In genomic region chr16:57486858-57487834, GRCh38 we compare ENCODE assay signal across 9 cellular contexts. TPM values are rescaled to one million over a fixed set of nuclear protein-coding genes. Genes with fewer than 3 reads are reported as not detected.
DNase-seq lines count a peak whose midpoint lies in the region; ATAC-seq and TF ChIP-seq lines count a peak whose summit lies in the region.
"Had no signal": no experiment of that assay in that cellular context is flagged by ENCODE, and none has a peak within 500 bp of the region (broad histone marks: within the 10 kb centered on the region; RNA-seq: fewer than 3 reads in every experiment).

No MANE protein-coding gene starts in this region.

- peaks cover 18% of the 10 kb centered on the region for H3K4me1 Mint-ChIP-seq in neural crest cell

- no peaks in the 10 kb centered on the region for H3K36me3 ChIP-seq in BJ (ENCODE audit: control insufficient read depth, insufficient read depth, low read length)
- H3K36me3 ChIP-seq in IMR-90 (ENCODE audit: control insufficient read depth, insufficient read depth, low read length) = no peaks in the 10 kb centered on the region

- POLR2A ChIA-PET in BJ (lab: Charles Lee) (no interaction called here), IMR-90 (lab: Charles Lee; ENCODE audit: unreplicated experiment) (no interaction called here)

- H3K9me3 ChIP-seq in IMR-90 (ENCODE audit: control insufficient read depth, insufficient read depth, low read length) = no peaks in the 10 kb centered on the region

- H3K27me3 ChIP-seq in BJ (ENCODE audit: control insufficient read depth, insufficient read depth, low read length) = no peaks in the 10 kb centered on the region
- H3K27me3 ChIP-seq in IMR-90 (ENCODE audit: control insufficient read depth, insufficient read depth, low read length) = peaks cover 5% of the 10 kb centered on the region

- H4K91ac ChIP-seq in IMR-90 (ENCODE audit: insufficient read depth, low read depth, low read length) = peak overlapping the region; percentile 20

- H2BK5ac ChIP-seq in IMR-90 (ENCODE audit: low read depth, low read length, poor library complexity, severe bottlenecking) = no peak overlapping the region

- peak overlapping the region; percentile 83 to 96; a peak in 3 of 4 replicates for H4K8ac ChIP-seq in IMR-90 (ENCODE audit: low read depth in 2 of 2, low read length in 2 of 2)

- no peak overlapping the region; the same call in 1 of the 2 replicates for H2BK20ac ChIP-seq in IMR-90 (ENCODE audit: low read depth, low read length)

- in situ Hi-C loops in IMR-90 (cut with MboI; ENCODE audit: low sequenced_read_pairs) (no loop called here), ACHN (cut with HindIII; ENCODE audit: low pct_ligation_motif_present, low pct_unique_long_range_greater_than_20kb, low sequenced_read_pairs) (no loop called here)

- 0 out of 2 replicates have a peak overlapping the region, but pooled peaks have one; percentile 13 for H3K9ac ChIP-seq in IMR-90 (ENCODE audit: low read depth, low read length)

- H3K4me1 ChIP-seq in IMR-90 (ENCODE audit: control insufficient read depth, insufficient read depth, low read length) = peaks cover 4% of the 10 kb centered on the region; the same call in 1 of the 2 replicates

- BruUV-seq in IMR-90 (replicated peaks; lab: Mats Ljungman, UMichigan) = no TSS peak

- H3K9me1 ChIP-seq in IMR-90 (ENCODE audit: insufficient read depth, low read length) = peaks cover 4% of the 10 kb centered on the region

- H3K27ac ChIP-seq in IMR-90 (ENCODE audit: insufficient read depth, low read length) = no peak overlapping the region
- H3K27ac ChIP-seq: HL-60 had no signal

- TF ChIP-seq RAD21 in IMR-90 (IDR thresholded peaks at IDR 0.05; ENCODE audit: low read length) = no peak

- peaks cover 0 to 4% of the 10 kb centered on the region in 2 experiments; a peak in 1 of 4 replicates for H3K79me1 ChIP-seq in IMR-90 (ENCODE audit: low read depth in 1 of 2, low read length in 2 of 2)

- H4K5ac ChIP-seq in IMR-90 (ENCODE audit: low read depth, low read length) = peak overlapping the region; percentile 100

- intact Hi-C loops in IMR-90 (cut with micrococcal nuclease) = no loop called here

- H3K18ac ChIP-seq in IMR-90 (ENCODE audit: low read depth, low read length) = peak overlapping the region; percentile 78

- H2AK5ac ChIP-seq in IMR-90 (ENCODE audit: low read depth, low read length) = no peak overlapping the region

- TF ChIP-seq CTCF in BJ (IDR thresholded peaks at IDR 0.05; ENCODE audit: insufficient read depth, low read depth, low read length) = no peak
- no peak for TF ChIP-seq CTCF in IMR-90 (conservative IDR thresholded peaks at IDR 0.05; ENCODE audit: low read depth, low read length)
- TF ChIP-seq CTCF in choroid plexus epithelial cell (conservative IDR thresholded peaks at IDR 0.05; ENCODE audit: low read depth, low read length) = no peak
- TF ChIP-seq CTCF in neural crest cell (conservative IDR thresholded peaks at IDR 0.05) = no peak

- no peaks in the 10 kb centered on the region; the same call in 1 of the 2 replicates for H4K20me1 ChIP-seq in IMR-90 (ENCODE audit: insufficient read depth, low read length)

- DNase-seq in BJ (ENCODE audit: low read depth) (no peak), IMR-90 (no peak), choroid plexus epithelial cell (ENCODE audit: low read depth) (no peak), neural crest cell (ENCODE audit: low read depth, low spot score) (no peak), NCI-H526 treated with DMSO at 0.1 percent for 48 hours (lab: John Stamatoyannopoulos, UW) (no peak), ACHN (no peak), erythroblast (lab: John Stamatoyannopoulos, UW) (no peak)

- H3K23ac ChIP-seq in IMR-90 (ENCODE audit: low read depth, low read length) = no peak overlapping the region

- 80% methylated on average over 3 of the region's 8 CpGs; no CpG with 5 or more reads in 1 of the 2 experiments for WGBS in IMR-90 (ENCODE audit: extremely low coverage in 2 of 2, insufficient read length in 1 of 2), 2 experiments

- ATAC-seq in IMR-90 (ENCODE audit: low read depth) (no peak), HG02885 (IDR thresholded peaks at IDR 0.05; ENCODE audit: poor library complexity, unreplicated experiment) (no peak)

- peak overlapping the region; percentile 73 for H3K4me2 ChIP-seq in IMR-90 (ENCODE audit: low read depth, low read length)

- peaks cover 6% of the 10 kb centered on the region for H3K27me3 Mint-ChIP-seq in neural crest cell (ENCODE audit: low read depth)

- H3K4ac ChIP-seq in IMR-90 (ENCODE audit: low read depth, low read length) = peak overlapping the region; percentile 62

- H3K36me3 Mint-ChIP-seq in neural crest cell (ENCODE audit: low read depth) = no peaks in the 10 kb centered on the region

- H3K9me3 Mint-ChIP-seq in neural crest cell = no peaks in the 10 kb centered on the region

- dilution Hi-C loops in IMR-90 (cut with HindIII; ENCODE audit: low sequenced_read_pairs, unreplicated experiment) = no loop called here

- H2BK120ac ChIP-seq in IMR-90 (ENCODE audit: low read depth, low read length) = 0 out of 2 replicates have a peak overlapping the region, but pooled peaks have one; percentile 52

- H3K4me3 ChIP-seq in BJ (ENCODE audit: low read depth, low read length) (peak overlapping the region; percentile 83), IMR-90 (ENCODE audit: insufficient read depth, low read depth, low read length) (no peak overlapping the region), choroid plexus epithelial cell (ENCODE audit: low read depth, low read length) (peak overlapping the region; percentile 72)

- peak overlapping the region; percentile 93 for H2AFZ ChIP-seq in IMR-90 (replicated peaks; ENCODE audit: low read length, poor library complexity)

- no peak overlapping the region for H2BK15ac ChIP-seq in IMR-90 (ENCODE audit: low read depth, low read length)

- H3K14ac ChIP-seq in IMR-90 (replicated peaks; ENCODE audit: low read depth, low read length) = peak overlapping the region; percentile 89

- no peak for TF ChIP-seq POLR2A in IMR-90 (IDR thresholded peaks at IDR 0.05; ENCODE audit: low read depth, low read length)
- TF ChIP-seq POLR2A in erythroblast (IDR thresholded peaks at IDR 0.05; ENCODE audit: low read length) = no peak

- no peak overlapping the region for H3K27ac Mint-ChIP-seq in neural crest cell (ENCODE audit: unreplicated experiment)

- peak overlapping the region; percentile 18; the same call in 1 of the 2 replicates for H3K56ac ChIP-seq in IMR-90 (ENCODE audit: extremely low read depth, insufficient read depth, low read length)

- CTCF ChIA-PET in BJ (lab: Yijun Ruan, JAX) (interaction anchor here (1.1 to 6.0 kb wide), 5 partner anchors 13 to 32 kb away, joined by 3 to 25 read pairs (median 3); partner anchors contain the start of gene POLR2C), IMR-90 (lab: Yijun Ruan, JAX) (interaction anchor here (0.6 to 1.4 kb wide), 2 partner anchors 25 to 66 kb away, joined by 3 to 4 read pairs; partner anchors contain the start of gene POLR2C)

- H2AK9ac ChIP-seq in IMR-90 (replicated peaks; ENCODE audit: low read depth, low read length, poor library complexity) = peak overlapping the region; percentile 29

- peak overlapping the region; percentile 85 for H3K4me3 Mint-ChIP-seq in neural crest cell

TF ChIP-seq in IMR-90, 13 proteins besides CTCF, POLR2A, EP300 and RAD21 (continues in another document):
- no peak for TF ChIP-seq SMC3 (IDR thresholded peaks at IDR 0.05; ENCODE audit: low read depth, low read length)
- TF ChIP-seq RCOR1 (IDR thresholded peaks at IDR 0.05; ENCODE audit: insufficient replicate concordance, low read length) = no peak
- TF ChIP-seq MAZ (IDR thresholded peaks at IDR 0.05; ENCODE audit: borderline replicate concordance, low read depth, low read length) = no peak
- TF ChIP-seq CEBPB (IDR thresholded peaks at IDR 0.05; ENCODE audit: low read depth, low read length) = no peak
- no peak for TF ChIP-seq MAFK (IDR thresholded peaks at IDR 0.05; ENCODE audit: low read depth, low read length)
- no peak for TF ChIP-seq MXI1 (IDR thresholded peaks at IDR 0.05; ENCODE audit: borderline replicate concordance, low read depth, low read length)
- TF ChIP-seq FOS (IDR thresholded peaks at IDR 0.05; ENCODE audit: low read depth, low read length) = no peak

RNA-seq across cellular contexts. Expression of gene DOK4, which starts 0.9 kb away (rescaled TPM):
- polyA plus RNA-seq in BJ (2011; rRNA removed) (28.3 and 40.0 TPM in 2 replicates), IMR-90 (2012; rRNA removed) (25.9 and 30.1 TPM in 2 replicates)
- 14.7 and 35.3 TPM in 2 replicates for polyA minus RNA-seq in BJ (2011; rRNA and poly(A)+ RNA removed)
- total RNA-seq in IMR-90 (2012; rRNA removed) (20.3 and 22.0 TPM in 2 replicates), neural crest cell (20.4 and 22.7 TPM in 2 replicates)
- 18.4 and 29.8 TPM in 2 replicates for polyA plus RNA-seq in IMR-90 (2012; cell fraction: cytosol; rRNA removed)
- polyA plus RNA-seq in IMR-90 (2012; cell fraction: nucleus; rRNA removed; ENCODE audit: low replicate concordance) = 50.8 and 77.6 TPM in 2 replicates

RNA-seq across cellular contexts. Expression of gene POLR2C, which starts 24.7 kb away (rescaled TPM):
- polyA plus RNA-seq in BJ (2011; rRNA removed) (127 and 176 TPM in 2 replicates), IMR-90 (2012; rRNA removed) (136 and 137 TPM in 2 replicates)
- polyA minus RNA-seq in BJ (2011; rRNA and poly(A)+ RNA removed) = 104 and 160 TPM in 2 replicates
- total RNA-seq in IMR-90 (2012; rRNA removed) (188 and 340 TPM in 2 replicates), neural crest cell (74.0 and 77.5 TPM in 2 replicates)
- polyA plus RNA-seq in IMR-90 (2012; cell fraction: cytosol; rRNA removed) = 149 and 181 TPM in 2 replicates
- 110 and 114 TPM in 2 replicates for polyA plus RNA-seq in IMR-90 (2012; cell fraction: nucleus; rRNA removed; ENCODE audit: low replicate concordance)

RNA-seq across cellular contexts. Expression of gene COQ9, which starts 39.9 kb away (rescaled TPM):
- polyA plus RNA-seq in BJ (2011; rRNA removed) = 62.7 and 69.5 TPM in 2 replicates
- polyA minus RNA-seq in BJ (2011; rRNA and poly(A)+ RNA removed) = 23.5 and 38.4 TPM in 2 replicates
- 50.0 and 57.9 TPM in 2 replicates for total RNA-seq in IMR-90 (2012; rRNA removed)
- polyA plus RNA-seq in IMR-90 (2012; rRNA removed) = 56.1 and 58.5 TPM in 2 replicates
- 43.0 and 87.4 TPM in 2 replicates for polyA plus RNA-seq in IMR-90 (2012; cell fraction: cytosol; rRNA removed)
- polyA plus RNA-seq in IMR-90 (2012; cell fraction: nucleus; rRNA removed; ENCODE audit: low replicate concordance) = 64.7 and 84.2 TPM in 2 replicates
- 41.7 and 46.8 TPM in 2 replicates for total RNA-seq in neural crest cell

RNA-seq across cellular contexts. Expression of gene CIAPIN1, which starts 40.0 kb away (rescaled TPM):
- 51.6 and 55.3 TPM in 2 replicates for polyA plus RNA-seq in BJ (2011; rRNA removed)
- 17.2 and 19.9 TPM in 2 replicates for polyA minus RNA-seq in BJ (2011; rRNA and poly(A)+ RNA removed)
- total RNA-seq in IMR-90 (2012; rRNA removed) = 42.2 and 47.7 TPM in 2 replicates
- 40.2 and 41.6 TPM in 2 replicates for polyA plus RNA-seq in IMR-90 (2012; rRNA removed)
- 17.0 and 37.1 TPM in 2 replicates for polyA plus RNA-seq in IMR-90 (2012; cell fraction: cytosol; rRNA removed)
- 17.1 and 40.4 TPM in 2 replicates for polyA plus RNA-seq in IMR-90 (2012; cell fraction: nucleus; rRNA removed; ENCODE audit: low replicate concordance)
- total RNA-seq in neural crest cell = 97.2 and 103 TPM in 2 replicates

RNA-seq across cellular contexts. Expression of gene CCDC102A, which starts 49.2 kb away (rescaled TPM):
- polyA plus RNA-seq in BJ (2011; rRNA removed) = 8.2 and 13.6 TPM in 2 replicates
- 4.0 and 4.5 TPM in 2 replicates for polyA minus RNA-seq in BJ (2011; rRNA and poly(A)+ RNA removed)
- total RNA-seq in IMR-90 (2012; rRNA removed) = 5.4 and 5.6 TPM in 2 replicates
- polyA plus RNA-seq in IMR-90 (2012; rRNA removed) = 8.5 and 11.4 TPM in 2 replicates
- polyA plus RNA-seq in IMR-90 (2012; cell fraction: cytosol; rRNA removed) = 20.6 and 24.3 TPM in 2 replicates
- polyA plus RNA-seq in IMR-90 (2012; cell fraction: nucleus; rRNA removed; ENCODE audit: low replicate concordance) = 9.6 and 18.3 TPM in 2 replicates
- 6.4 and 8.6 TPM in 2 replicates for total RNA-seq in neural crest cell
